Comparison of ENCODE assay signal across 2 cellular contexts in genomic region chr11:31821235-31821764, GRCh38.
TF ChIP-seq lines count a peak whose summit lies in the region.

No MANE protein-coding gene starts in this region.

TF ChIP-seq in GM12878, 131 proteins besides CTCF, POLR2A, EP300 and RAD21:
- no peak for TF ChIP-seq PBX3 (IDR thresholded peaks at IDR 0.05; ENCODE audit: insufficient replicate concordance, low read depth, low read length)
- TF ChIP-seq MTA3 (IDR thresholded peaks at IDR 0.05; ENCODE audit: borderline replicate concordance, low read length), result no peak
- TF ChIP-seq PML (IDR thresholded peaks at IDR 0.05; ENCODE audit: low read length), result no peak
- TF ChIP-seq EZH2 (IDR thresholded peaks at IDR 0.05; ENCODE audit: borderline replicate concordance, control insufficient read depth, low read depth, low read length), result 0 out of 2 replicates have a peak, but pooled peaks have one; percentile 51

TF ChIP-seq in HEK293T, 16 proteins besides CTCF, POLR2A, EP300 and RAD21:
- TF ChIP-seq BHLHE40 (IDR thresholded peaks at IDR 0.05; ENCODE audit: borderline replicate concordance), result no peak
- TF ChIP-seq FOXK2 (IDR thresholded peaks at IDR 0.05), result no peak
- TF ChIP-seq SUZ12 (IDR thresholded peaks at IDR 0.05), result no peak
- no peak for TF ChIP-seq CTBP1 (IDR thresholded peaks at IDR 0.05; ENCODE audit: borderline replicate concordance)
- TF ChIP-seq FOXM1 (IDR thresholded peaks at IDR 0.05; ENCODE audit: borderline replicate concordance), result no peak
- no peak for TF ChIP-seq SP1 (IDR thresholded peaks at IDR 0.05)
